Comparison of ENCODE assay signal across 19 cellular contexts in genomic region chr2:190488516-190489220, GRCh38.
"Had no signal": no experiment of that assay in that cellular context is flagged by ENCODE, and none has a peak within 500 bp of the region (broad histone marks: within the 10 kb centered on the region; RNA-seq: fewer than 3 reads in every experiment).

No MANE protein-coding gene starts in this region.

- H3K27ac Mint-ChIP-seq: endodermal cell, nephron, progenitor cell of endocrine pancreas had no signal

- H3K79me2 ChIP-seq: hepatocyte had no signal

- DNase-seq: effector CD4-positive, alpha-beta T cell; endodermal cell; erythroblast; foreskin keratinocyte; head of caudate nucleus; midbrain; occipital lobe; pancreas; right cardiac atrium; small intestine; stimulated activated CD4-positive, alpha-beta T cell treated with anti-CD3 and anti-CD28 coated beads, Interleukin-2, amount 100 ng/mL, for 48 hours; stimulated activated naive CD8-positive, alpha-beta T cell treated with anti-CD3 and anti-CD28 coated beads, Interleukin-15, Interleukin-2, amounts not matched to agents 100 U/mL and 50 U/mL, for 24 hours; tibial artery; upper lobe of left lung; uterus had no signal

- H3K36me3 ChIP-seq: uterus had no signal

- H3K4me2 ChIP-seq: hepatocyte had no signal

- H3K27me3 Mint-ChIP-seq: progenitor cell of endocrine pancreas had no signal

- H3K4me3 ChIP-seq: coronary artery, hepatocyte, pancreas, tibial artery, upper lobe of left lung, uterus had no signal

- H3K9me3 ChIP-seq: pancreas, tibial artery, uterus had no signal

- H3K27ac ChIP-seq: coronary artery, foreskin keratinocyte, hepatocyte, pancreas, tibial artery, upper lobe of left lung, uterus had no signal

- H3K4me1 Mint-ChIP-seq: nephron had no signal

- H3K4me3 Mint-ChIP-seq: endodermal cell, nephron had no signal

- H3K4me1 ChIP-seq: foreskin keratinocyte, tibial artery, upper lobe of left lung, uterus had no signal

- H3K27me3 ChIP-seq: foreskin keratinocyte, hepatocyte, pancreas, tibial artery, upper lobe of left lung, uterus had no signal

- H2AFZ ChIP-seq: hepatocyte had no signal

- ATAC-seq: foreskin keratinocyte; pancreas; right cardiac atrium; stimulated activated naive CD8-positive, alpha-beta T cell treated with anti-CD3 and anti-CD28 coated beads, Interleukin-15, Interleukin-2, amounts not matched to agents 100 U/mL and 50 U/mL, for 24 hours had no signal
